9 cellular contexts compared by ENCODE assay signal in genomic region chr6:139126255-139126654, GRCh38. TPM values are rescaled to one million over a fixed set of nuclear protein-coding genes. Genes with fewer than 3 reads are reported as not detected.
DNase-seq lines count a peak whose midpoint lies in the region; ATAC-seq and TF ChIP-seq lines count a peak whose summit lies in the region.
"Had no signal": no experiment of that assay in that cellular context is flagged by ENCODE, and none has a peak within 500 bp of the region (broad histone marks: within the 10 kb centered on the region; RNA-seq: fewer than 3 reads in every experiment).

No MANE protein-coding gene starts in this region.

- peaks cover 2% of the 10 kb centered on the region for H3K36me3 Mint-ChIP-seq in activated naive CD8-positive, alpha-beta T cell treated with anti-CD3 and anti-CD28 coated beads, Interleukin-2, amount 10 ng/mL, durations not matched to agents 7 days and 5 days
- H3K36me3 Mint-ChIP-seq: IgD-negative memory B cell had no signal

- H3K27me3 Mint-ChIP-seq in activated naive CD8-positive, alpha-beta T cell treated with anti-CD3 and anti-CD28 coated beads, Interleukin-2, amount 10 ng/mL, durations not matched to agents 7 days and 5 days: no peaks in the 10 kb centered on the region
- H3K27me3 Mint-ChIP-seq: IgD-negative memory B cell had no signal

- peaks cover 36% of the 10 kb centered on the region for H3K4me1 Mint-ChIP-seq in activated naive CD8-positive, alpha-beta T cell treated with anti-CD3 and anti-CD28 coated beads, Interleukin-2, amount 10 ng/mL, durations not matched to agents 7 days and 5 days

- H3K36me3 ChIP-seq in KOPT-K1 (ENCODE audit: insufficient read depth, low read length): no peaks in the 10 kb centered on the region
- no peaks in the 10 kb centered on the region for H3K36me3 ChIP-seq in left lung

- no peaks in the 10 kb centered on the region for H3K9me3 Mint-ChIP-seq in activated naive CD8-positive, alpha-beta T cell treated with anti-CD3 and anti-CD28 coated beads, Interleukin-2, amount 10 ng/mL, durations not matched to agents 7 days and 5 days

- DNase-seq in Ammon's horn (ENCODE audit: low spot score): peak; percentile 59
- no peak for DNase-seq in activated naive CD8-positive, alpha-beta T cell treated with anti-CD3 and anti-CD28 coated beads, Interleukin-2, amount 10 ng/mL, durations not matched to agents 7 days and 5 days
- DNase-seq in left lung: no peak
- DNase-seq in mesenteric fat pad (ENCODE audit: low spot score): no peak
- no peak for DNase-seq in NCI-H1930 (lab: John Stamatoyannopoulos, UW)

- peak overlapping the region; percentile 10 for H3K4me3 Mint-ChIP-seq in activated naive CD8-positive, alpha-beta T cell treated with anti-CD3 and anti-CD28 coated beads, Interleukin-2, amount 10 ng/mL, durations not matched to agents 7 days and 5 days

- POLR2A ChIA-PET in activated naive CD8-positive, alpha-beta T cell treated with anti-CD3 and anti-CD28 coated beads, Interleukin-2, amount 10 ng/mL, durations not matched to agents 7 days and 5 days (lab: Charles Lee): interaction anchor here (1.1 to 2.7 kb wide), 5 partner anchors 8 to 249 kb away, joined by 4 to 15 read pairs (median 5); partner anchors contain the start of genes CITED2 and TXLNB

- peak overlapping the region; percentile 98 for H3K27ac Mint-ChIP-seq in activated naive CD8-positive, alpha-beta T cell treated with anti-CD3 and anti-CD28 coated beads, Interleukin-2, amount 10 ng/mL, durations not matched to agents 7 days and 5 days

- H3K4me1 ChIP-seq in left lung: peaks cover 0 to 21% of the 10 kb centered on the region in 2 donors

- H3K9me3 ChIP-seq in KOPT-K1 (ENCODE audit: insufficient read depth, low read length, poor library complexity, severe bottlenecking): peaks cover under 1% of the 10 kb centered on the region
- no peaks in the 10 kb centered on the region for H3K9me3 ChIP-seq in left lung

- ATAC-seq in activated naive CD8-positive, alpha-beta T cell treated with anti-CD3 and anti-CD28 coated beads, Interleukin-2, amount 10 ng/mL, durations not matched to agents 7 days and 5 days (ENCODE audit: low read depth): peak; percentile 23
- peak; percentile 73 for ATAC-seq in left lung
- ATAC-seq in HG03039 (IDR thresholded peaks at IDR 0.05; ENCODE audit: unreplicated experiment): no peak
- no peak for ATAC-seq in HG03342 (IDR thresholded peaks at IDR 0.05; ENCODE audit: unreplicated experiment)

- intact Hi-C loops in left lung (cut with DNase I): loop anchor here in 1 of 2 donors (5.0 kb wide), 1 partner anchor 241 kb away; no protein-coding TSS in a partner anchor

- no peaks in the 10 kb centered on the region for H3K27me3 ChIP-seq in left lung

- no peak for TF ChIP-seq CTCF in left lung (IDR thresholded peaks at IDR 0.05)

- H3K4me3 ChIP-seq in left lung: no peak overlapping the region

- H3K27ac ChIP-seq in KOPT-K1 (ENCODE audit: low read depth, low read length, poor library complexity, severe bottlenecking) (peak overlapping the region; percentile 81), left lung (peak overlapping the region; percentile 24 to 65)

RNA-seq across cellular contexts. Expression of gene HECA, which starts 8.6 kb away (rescaled TPM):
- 10 to 100 TPM; 73.3 to 78.2 TPM for total RNA-seq in activated naive CD8-positive, alpha-beta T cell treated with anti-CD3 and anti-CD28 coated beads, Interleukin-2, amount 10 ng/mL, durations not matched to agents 7 days and 5 days
- 10 to 100 TPM; 27.4 to 40.9 TPM for total RNA-seq in left lung
- total RNA-seq in mesenteric fat pad: 33.6 TPM

Comparison
In these comparisons a context has a peak if more than half of its experiments do, and no peak if none do; other contexts are left out.
1. ATAC-seq: peak in activated naive CD8-positive, alpha-beta T cell treated with anti-CD3 and anti-CD28 coated beads, Interleukin-2, amount 10 ng/mL, durations not matched to agents 7 days and 5 days (single experiment) and left lung (single experiment); none in HG03039 (single experiment) and HG03342 (single experiment).